Comparison of ENCODE assay signal across 15 cellular contexts in the genomic region with DNA sequence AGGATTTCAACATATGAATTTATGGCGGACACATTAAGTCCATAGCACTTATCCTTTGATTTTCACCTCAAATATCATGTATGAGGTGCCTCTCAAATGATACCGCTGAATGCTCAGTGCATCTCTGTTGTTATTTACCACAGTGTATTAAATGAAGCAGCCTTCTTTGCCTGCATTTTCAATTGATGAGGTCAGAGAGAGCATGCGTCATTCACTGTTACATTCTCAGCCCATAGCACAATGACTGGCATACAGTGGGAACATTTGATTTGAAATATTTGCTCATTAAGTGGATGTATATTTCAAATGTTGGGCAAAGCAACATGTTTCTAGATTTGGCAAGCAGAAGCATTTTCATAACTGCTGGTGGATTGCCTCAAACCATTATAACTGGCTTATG. TPM values are rescaled to one million over a fixed set of nuclear protein-coding genes. Genes with fewer than 3 reads are reported as not detected.
DNase-seq lines count a peak whose midpoint lies in the region; ATAC-seq lines count a peak whose summit lies in the region.
"Had no signal": no experiment of that assay in that cellular context is flagged by ENCODE, and none has a peak within 500 bp of the region (broad histone marks: within the 10 kb centered on the region; RNA-seq: fewer than 3 reads in every experiment).

No MANE protein-coding gene starts in this region.

- ATAC-seq in GM19328 (IDR thresholded peaks at IDR 0.05; ENCODE audit: unreplicated experiment): no peak
- ATAC-seq: A549, HCT116 had no signal

- DNase-seq in NCI-H460 (ENCODE audit: extremely low read depth, low read depth): peak; percentile 0
- DNase-seq in astrocyte of the hippocampus (ENCODE audit: low read depth, low spot score): peak; percentile 53
- DNase-seq in kidney tubule cell (ENCODE audit: low spot score): peak; percentile 20
- DNase-seq in KG1 (lab: John Stamatoyannopoulos, UW): no peak
- DNase-seq in H4 (ENCODE audit: low spot score): no peak
- DNase-seq: BE2C; CD4-positive, alpha-beta memory T cell; DMS79; GDM1 had no signal

RNA-seq across cellular contexts. Expression of a gene that starts 45.7 kb away (rescaled TPM):
- 0.20 and 0.40 TPM in 2 replicates for total RNA-seq in NCI-H460 (2014; rRNA removed; shearing (Covaris generic))
- 0.04 TPM in 1 of 2 replicates, not detected in the other for polyA plus RNA-seq in NCI-H460 (2014; cell fraction: nucleus; rRNA removed)
- total RNA-seq in H4 (2014; rRNA removed; shearing (Covaris generic)): 0.10 TPM in 1 of 2 replicates, not detected in the other
- total RNA-seq: CD4-positive, alpha-beta memory T cell; HT1080 had no signal
- polyA plus RNA-seq: A549; AG04450; CD4-positive, alpha-beta memory T cell; IgD-negative memory B cell had no signal

Comparison
In these comparisons a context has a peak if more than half of its experiments do, and no peak if none do; other contexts are left out.
1. DNase-seq: peak in NCI-H460 (single experiment), astrocyte of the hippocampus (single experiment) and kidney tubule cell (single experiment); none in KG1 (single experiment) and H4 (single experiment).